ENCODE assay signal across 14 cellular contexts in the genomic region with DNA sequence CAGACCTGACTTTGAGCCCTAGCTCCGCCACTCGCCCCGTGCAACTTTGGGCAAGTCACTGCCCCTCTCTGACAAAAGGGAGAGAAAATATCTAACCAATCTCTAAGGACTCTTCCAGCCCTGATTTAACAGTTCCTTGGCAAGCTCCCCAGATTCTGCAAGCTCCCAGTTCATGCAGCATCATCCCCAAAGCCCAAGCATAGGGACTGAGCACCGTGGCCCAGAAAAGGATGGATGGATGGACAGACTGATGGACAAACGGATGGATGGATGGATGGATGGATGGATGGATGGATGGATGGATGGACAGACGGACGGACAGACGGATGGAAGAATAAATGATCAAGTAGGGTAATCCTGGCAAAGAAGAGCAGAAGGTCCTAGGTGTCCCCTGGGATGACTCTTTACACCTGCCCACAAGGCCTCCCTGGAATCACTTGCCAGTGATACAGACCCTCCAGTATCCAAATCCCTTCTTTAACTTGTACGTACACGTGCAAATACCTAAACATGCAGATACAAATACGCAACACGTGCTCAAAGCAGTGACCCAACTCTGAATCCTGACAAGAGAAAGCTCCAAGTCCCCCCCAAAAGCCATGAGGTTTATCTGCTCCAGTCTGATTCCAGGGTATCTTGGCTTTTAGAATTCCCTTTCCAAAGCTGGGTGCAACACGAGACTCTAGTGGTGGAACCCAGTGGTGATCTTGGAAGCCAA. TPM values are rescaled to one million over a fixed set of nuclear protein-coding genes. Genes with fewer than 3 reads are reported as not detected.
DNase-seq lines count a peak whose midpoint lies in the region; ATAC-seq and TF ChIP-seq lines count a peak whose summit lies in the region.
"Had no signal": no experiment of that assay in that cellular context is flagged by ENCODE, and none has a peak within 500 bp of the region (broad histone marks: within the 10 kb centered on the region; RNA-seq: fewer than 3 reads in every experiment).

No MANE protein-coding gene starts in this region.

- intact Hi-C loops in PC-3 (cut with micrococcal nuclease), result no loop called here
- intact Hi-C loops in lower leg skin (cut with DNase I; ENCODE audit: low total_unique reads), result no loop called here

- H3K9ac ChIP-seq in PC-3 (ENCODE audit: low read length) (peak overlapping the region; percentile 52; the same call in 1 of the 2 replicates), endodermal cell (ENCODE audit: extremely low read depth, low read length, poor library complexity, severe bottlenecking) (no peak overlapping the region)

- no peaks in the 10 kb centered on the region for H3F3A ChIP-seq in PC-3 (ENCODE audit: low read length, unreplicated experiment)

- peaks cover 4% of the 10 kb centered on the region for H3K36me3 Mint-ChIP-seq in CD4-positive, CD25-positive, alpha-beta regulatory T cell
- no peaks in the 10 kb centered on the region for H3K36me3 Mint-ChIP-seq in endodermal cell (ENCODE audit: low read depth)
- H3K36me3 Mint-ChIP-seq in nephron progenitor cell (ENCODE audit: low read depth), result no peaks in the 10 kb centered on the region

- peaks cover 100% of the 10 kb centered on the region for H3K79me2 ChIP-seq in PC-3 (ENCODE audit: low read length)

- peaks cover 15% of the 10 kb centered on the region; the same call in 1 of the 2 replicates for H4K20me1 ChIP-seq in PC-3 (ENCODE audit: low read length)

- POLR2A ChIA-PET in PC-3 (lab: Charles Lee; ENCODE audit: unreplicated experiment), result interaction anchor here (0.7 kb wide), 1 partner anchor 18 kb away, joined by 8 read pairs; no protein-coding TSS in a partner anchor

- TF ChIP-seq POLR2A in lower leg skin (IDR thresholded peaks at IDR 0.05), result no peak

- H3K9me3 Mint-ChIP-seq in CD4-positive, CD25-positive, alpha-beta regulatory T cell, result no peaks in the 10 kb centered on the region
- no peaks in the 10 kb centered on the region for H3K9me3 Mint-ChIP-seq in endodermal cell
- H3K9me3 Mint-ChIP-seq in nephron progenitor cell, result no peaks in the 10 kb centered on the region

- no peaks in the 10 kb centered on the region for H3K9me3 ChIP-seq in CD4-positive, CD25-positive, alpha-beta regulatory T cell (ENCODE audit: control insufficient read depth in 2 of 2, low read length in 2 of 2)
- H3K9me3 ChIP-seq in PC-3 (ENCODE audit: low read length) (no peaks in the 10 kb centered on the region), endodermal cell (ENCODE audit: control insufficient read depth, low read length) (no peaks in the 10 kb centered on the region)
- H3K9me3 ChIP-seq: transverse colon had no signal

- H3K4me3 ChIP-seq in CD4-positive, CD25-positive, alpha-beta regulatory T cell (ENCODE audit: low read depth, low read length), result no peak overlapping the region
- H3K4me3 ChIP-seq in PC-3 (ENCODE audit: low read length) (no peak overlapping the region), endodermal cell (ENCODE audit: low read length) (no peak overlapping the region), lower leg skin (ENCODE audit: low read depth, poor library complexity, severe bottlenecking) (no peak overlapping the region)
- H3K4me3 ChIP-seq: K562, transverse colon had no signal

- H3K4me1 Mint-ChIP-seq in CD4-positive, CD25-positive, alpha-beta regulatory T cell, result peaks cover 2 to 88% (median 64%) of the 10 kb centered on the region in 4 donors
- peaks cover 28% of the 10 kb centered on the region for H3K4me1 Mint-ChIP-seq in endodermal cell
- H3K4me1 Mint-ChIP-seq in nephron progenitor cell, result peaks cover 77% of the 10 kb centered on the region

- no peaks in the 10 kb centered on the region for H3K27me3 Mint-ChIP-seq in CD4-positive, CD25-positive, alpha-beta regulatory T cell
- H3K27me3 Mint-ChIP-seq in endodermal cell (ENCODE audit: insufficient read depth) (no peaks in the 10 kb centered on the region), nephron progenitor cell (ENCODE audit: low read depth, poor library complexity) (peaks cover 3% of the 10 kb centered on the region)

- no peak for DNase-seq in CD4-positive, CD25-positive, alpha-beta regulatory T cell
- DNase-seq in PC-3, result no peak
- DNase-seq in endodermal cell, result no peak
- DNase-seq in nephron progenitor cell, result no peak
- DNase-seq in activated effector memory CD4-positive, alpha-beta T cell treated with anti-CD3 and anti-CD28 coated beads, Interleukin-2, amount 50 U/mL, for 16 hours, result no peak
- DNase-seq in NCI-H128 (lab: John Stamatoyannopoulos, UW; ENCODE audit: unreplicated experiment), result no peak
- no peak for DNase-seq in NCI-H510A (lab: John Stamatoyannopoulos, UW)
- no peak for DNase-seq in lower leg skin (ENCODE audit: low spot score in 2 of 2)
- DNase-seq: aorta, GOT3, left ventricle myocardium superior, NCI-H1930, transverse colon had no signal

- H3K9me2 ChIP-seq in PC-3 (replicated peaks; ENCODE audit: low read length), result no peaks in the 10 kb centered on the region

- peak overlapping the region in 3 of 4 donors; percentile 18 to 58 (median 35) for H3K4me3 Mint-ChIP-seq in CD4-positive, CD25-positive, alpha-beta regulatory T cell
- H3K4me3 Mint-ChIP-seq in endodermal cell (no peak overlapping the region), nephron progenitor cell (no peak overlapping the region)

- peak overlapping the region; percentile 38 to 85 (median 83) for H3K27ac Mint-ChIP-seq in CD4-positive, CD25-positive, alpha-beta regulatory T cell
- peak overlapping the region; percentile 39 for H3K27ac Mint-ChIP-seq in endodermal cell
- H3K27ac Mint-ChIP-seq in nephron progenitor cell, result peak overlapping the region; percentile 89

- no peak overlapping the region for H3K27ac ChIP-seq in CD4-positive, CD25-positive, alpha-beta regulatory T cell (ENCODE audit: insufficient read depth, low read length, poor library complexity, severe bottlenecking)
- H3K27ac ChIP-seq in PC-3 (ENCODE audit: low read length), result peak overlapping the region; percentile 84
- peak overlapping the region; percentile 87 for H3K27ac ChIP-seq in endodermal cell (ENCODE audit: low read depth, low read length)

- H3K36me3 ChIP-seq in CD4-positive, CD25-positive, alpha-beta regulatory T cell (ENCODE audit: control insufficient read depth, insufficient read depth, low read length), result no peaks in the 10 kb centered on the region
- H3K36me3 ChIP-seq in PC-3 (ENCODE audit: low read depth, low read length), result 0 out of 2 replicates have a peak, but pooled peaks cover 11% of the 10 kb centered on the region
- H3K36me3 ChIP-seq in endodermal cell (ENCODE audit: control insufficient read depth, insufficient read depth, low read length), result no peaks in the 10 kb centered on the region
- H3K36me3 ChIP-seq: transverse colon had no signal

- no TSS peak for BruUV-seq in PC-3 (replicated peaks; lab: Mats Ljungman, UMichigan)

- WGBS in endodermal cell (ENCODE audit: insufficient coverage in 1 of 2, insufficient read length in 1 of 2), 2 experiments, result 94 to 98% methylated on average over 8 to 13 of the region's 13 CpGs
- 56 to 60% methylated on average over 13 of the region's 13 CpGs for WGBS in lower leg skin, 2 donors

- H3K4me2 ChIP-seq in PC-3 (ENCODE audit: low read length), result no peak overlapping the region

- no peak for ATAC-seq in CD4-positive, CD25-positive, alpha-beta regulatory T cell (ENCODE audit: low read depth in 2 of 2)
- ATAC-seq in PC-3, result no peak
- ATAC-seq: K562 had no signal

- H3K27me3 ChIP-seq in CD4-positive, CD25-positive, alpha-beta regulatory T cell (ENCODE audit: control insufficient read depth, insufficient read depth, low read length), result no peaks in the 10 kb centered on the region
- no peaks in the 10 kb centered on the region for H3K27me3 ChIP-seq in PC-3 (ENCODE audit: low read length)
- H3K27me3 ChIP-seq in endodermal cell (ENCODE audit: control insufficient read depth, insufficient read depth, low read length, poor library complexity, severe bottlenecking), result no peaks in the 10 kb centered on the region
- H3K27me3 ChIP-seq: transverse colon had no signal

- no peak overlapping the region for H2AFZ ChIP-seq in PC-3 (ENCODE audit: low read length)

- CTCF ChIA-PET in PC-3 (lab: Charles Lee), result no interaction called here

- TF ChIP-seq CTCF in PC-3 (conservative IDR thresholded peaks at IDR 0.05; ENCODE audit: low read depth, low read length) (no peak), endodermal cell (conservative IDR thresholded peaks at IDR 0.05) (no peak), nephron progenitor cell (IDR thresholded peaks at IDR 0.05) (no peak), lower leg skin (IDR thresholded peaks at IDR 0.05) (no peak)

- H3K4me1 ChIP-seq in CD4-positive, CD25-positive, alpha-beta regulatory T cell (ENCODE audit: control insufficient read depth, insufficient read depth, low read length, poor library complexity, severe bottlenecking), result peaks cover 78% of the 10 kb centered on the region
- peaks cover 27% of the 10 kb centered on the region for H3K4me1 ChIP-seq in PC-3 (ENCODE audit: insufficient read depth, low read length)
- peaks cover 14% of the 10 kb centered on the region for H3K4me1 ChIP-seq in endodermal cell (ENCODE audit: control insufficient read depth, insufficient read depth, low read length)

RNA-seq across cellular contexts. Expression of a gene that starts 16.0 kb away (rescaled TPM):
- total RNA-seq in CD4-positive, CD25-positive, alpha-beta regulatory T cell, result 101 TPM
- polyA plus RNA-seq in CD4-positive, CD25-positive, alpha-beta regulatory T cell, result 1 to 10 TPM; 1.4 to 4.7 (median 2.9) TPM
- 30.7 and 55.2 TPM in 2 replicates for total RNA-seq in PC-3 (2014; rRNA removed)
- 1 to 10 TPM; 4.6 to 6.4 TPM for total RNA-seq in endodermal cell
- 7.7 TPM for polyA plus RNA-seq in endodermal cell (2013, experiment 1 of 2)
- polyA plus RNA-seq in endodermal cell (2013, experiment 2 of 2), result 6.8 TPM
- total RNA-seq in lower leg skin, result 100 to 1,000 TPM; 317 to 562 (median 451) TPM

RNA-seq across cellular contexts. Expression of a gene that starts 38.1 kb away (rescaled TPM):
- 1.4 TPM for total RNA-seq in CD4-positive, CD25-positive, alpha-beta regulatory T cell
- polyA plus RNA-seq in CD4-positive, CD25-positive, alpha-beta regulatory T cell, result 1 to 10 TPM; 1.0 to 2.0 (median 1.5) TPM
- 18.1 and 24.9 TPM in 2 replicates for total RNA-seq in PC-3 (2014; rRNA removed)
- 10 to 100 TPM in 1 of 2 donors, 1 to 10 TPM in 1; 7.6 to 18.7 TPM for total RNA-seq in endodermal cell
- 13.0 TPM for polyA plus RNA-seq in endodermal cell (2013, experiment 1 of 2)
- polyA plus RNA-seq in endodermal cell (2013, experiment 2 of 2), result 13.1 TPM
- 10 to 100 TPM; 16.5 to 25.8 (median 22.1) TPM for total RNA-seq in lower leg skin

Comparison
In these comparisons a context has a peak if more than half of its experiments do, and no peak if none do; other contexts are left out.
1. H3K27ac Mint-ChIP-seq: peak in every context shown above with its lines; median percentile 89 in nephron progenitor cell; 83 in CD4-positive, CD25-positive, alpha-beta regulatory T cell; 39 in endodermal cell.
2. H3K4me3 Mint-ChIP-seq: peak in CD4-positive, CD25-positive, alpha-beta regulatory T cell (3 of 4); none in endodermal cell (single experiment) and nephron progenitor cell (single experiment).